ENCODE assay signal across 8 cellular contexts in genomic region chr2:237128026-237128703, GRCh38. TPM values are rescaled to one million over a fixed set of nuclear protein-coding genes. Genes with fewer than 3 reads are reported as not detected.
A peak's percentile ranks its signal among the peaks of the same experiment; 100 is the strongest.
DNase-seq lines count a peak whose midpoint lies in the region; FAIRE-seq and TF ChIP-seq lines count a peak whose summit lies in the region.

No MANE protein-coding gene starts in this region.

- TF ChIP-seq EP300 in esophagus muscularis mucosa (IDR thresholded peaks at IDR 0.05) = no peak

- H3K79me2 ChIP-seq in osteoblast (ENCODE audit: insufficient read depth, low read length) = no peaks in the 10 kb centered on the region

- H2AFZ ChIP-seq in osteoblast (ENCODE audit: low read length) = peak overlapping the region; percentile 1

- H3K4me1 ChIP-seq in esophagus muscularis mucosa = peaks cover 6 to 37% (median 33%) of the 10 kb centered on the region in 4 donors
- peaks cover 20% of the 10 kb centered on the region for H3K4me1 ChIP-seq in osteoblast (ENCODE audit: insufficient read depth, low read length)

- H4K20me1 ChIP-seq in osteoblast (ENCODE audit: insufficient read depth, low read length) = no peaks in the 10 kb centered on the region

- peak; percentile 62 for DNase-seq in H7
- peak; percentile 87 for DNase-seq in T1000 (lab: John Stamatoyannopoulos, UW)
- peak; percentile 97 for DNase-seq in esophagus muscularis mucosa (ENCODE audit: extremely low spot score)
- DNase-seq in osteoblast (ENCODE audit: insufficient read length, low spot score, missing footprints) = peak; percentile 94
- peak; percentile 94 for DNase-seq in urothelium cell line (ENCODE audit: low spot score)
- DNase-seq in NCI-H510A treated with DMSO at 0.1 percent for 48 hours (lab: John Stamatoyannopoulos, UW) = no peak
- DNase-seq in SKM-1 treated with dmso at 0.1 percent for 144 hours (lab: John Stamatoyannopoulos, UW; ENCODE audit: unreplicated experiment) = no peak
- no peak for DNase-seq in D721Med (ENCODE audit: insufficient read length, low spot score)

- FAIRE-seq in urothelium cell line (lab: Jason Lieb, UNC) = peak; percentile 99
- no peak for FAIRE-seq in D721Med (lab: Jason Lieb, UNC)

- no peak for TF ChIP-seq POLR2A in esophagus muscularis mucosa (IDR thresholded peaks at IDR 0.05; ENCODE audit: low read depth)

- peak overlapping the region; percentile 68 to 82 (median 78) for H3K27ac ChIP-seq in esophagus muscularis mucosa (replicated peaks in 1 of 4)
- H3K27ac ChIP-seq in osteoblast (ENCODE audit: low read depth, low read length) = peak overlapping the region; percentile 84

- no peaks in the 10 kb centered on the region for H3K36me3 ChIP-seq in H7 (replicated peaks; ENCODE audit: control insufficient read depth, insufficient read depth, low read length)
- no peaks in the 10 kb centered on the region for H3K36me3 ChIP-seq in esophagus muscularis mucosa
- H3K36me3 ChIP-seq in osteoblast (ENCODE audit: insufficient read depth, low read length) = no peaks in the 10 kb centered on the region

- no peaks in the 10 kb centered on the region for H3K9me3 ChIP-seq in esophagus muscularis mucosa
- H3K9me3 ChIP-seq in osteoblast (ENCODE audit: low read depth, low read length) = no peaks in the 10 kb centered on the region

- peak overlapping the region; percentile 54 for H3K4me2 ChIP-seq in osteoblast (ENCODE audit: insufficient read depth, low read length)

- no peak overlapping the region for H3K4me3 ChIP-seq in H7 (ENCODE audit: insufficient read depth, low read depth, low read length)
- H3K4me3 ChIP-seq in esophagus muscularis mucosa = no peak overlapping the region
- H3K4me3 ChIP-seq in osteoblast (ENCODE audit: insufficient read depth, low read length) = peak overlapping the region; percentile 23

- intact Hi-C loops in esophagus muscularis mucosa (cut with DNase I) = loop anchor here (5.0 kb wide), 1 partner anchor 349 kb away; no protein-coding TSS in a partner anchor

- H3K27me3 ChIP-seq in H7 (ENCODE audit: control insufficient read depth, insufficient read depth, low read length) = no peaks in the 10 kb centered on the region
- no peaks in the 10 kb centered on the region for H3K27me3 ChIP-seq in esophagus muscularis mucosa
- H3K27me3 ChIP-seq in osteoblast (ENCODE audit: insufficient read depth, low read length) = no peaks in the 10 kb centered on the region

- peak in 1 of 3 experiments; percentile 15 for TF ChIP-seq CTCF in esophagus muscularis mucosa (IDR thresholded peaks at IDR 0.05)
- TF ChIP-seq CTCF in osteoblast (IDR thresholded peaks at IDR 0.05; ENCODE audit: extremely low read depth, low read depth, low read length) = no peak
- TF ChIP-seq CTCF in D721Med (IDR thresholded peaks at IDR 0.05; ENCODE audit: insufficient read depth, missing control alignments) = no peak

- WGBS in esophagus muscularis mucosa = 11% methylated on average over 11 of the region's 11 CpGs

RNA-seq across cellular contexts. Expression of gene COPS8, which starts 42.5 kb away (rescaled TPM):
- 101 and 113 TPM in 2 replicates for total RNA-seq in H7 (2014; rRNA removed; shearing (Covaris generic))
- total RNA-seq in esophagus muscularis mucosa (10 to 100 TPM; 69.4 to 96.0 (median 82.8) TPM), osteoblast (91.2 and 98.4 TPM in 2 replicates)

Comparison
In these comparisons a context has a peak if more than half of its experiments do, and no peak if none do; other contexts are left out.
1. DNase-seq: peak in H7 (single experiment), T1000 (single experiment), esophagus muscularis mucosa (single experiment), osteoblast (single experiment) and urothelium cell line (single experiment); none in NCI-H510A treated with DMSO at 0.1 percent for 48 hours (single experiment), SKM-1 treated with dmso at 0.1 percent for 144 hours (single experiment) and D721Med (single experiment).